ENCODE assay signal across 11 cellular contexts in genomic region chr5:100860407-100860806, GRCh38. TPM values are rescaled to one million over a fixed set of nuclear protein-coding genes. Genes with fewer than 3 reads are reported as not detected.
DNase-seq lines count a peak whose midpoint lies in the region; ATAC-seq and TF ChIP-seq lines count a peak whose summit lies in the region.
"Had no signal": no experiment of that assay in that cellular context is flagged by ENCODE, and none has a peak within 500 bp of the region (broad histone marks: within the 10 kb centered on the region; RNA-seq: fewer than 3 reads in every experiment).

No MANE protein-coding gene starts in this region.

- no peak overlapping the region for H3K4me2 ChIP-seq in OCI-LY7 (ENCODE audit: low read length)

- H3K27ac ChIP-seq in OCI-LY7 (ENCODE audit: low read depth, low read length, poor library complexity, severe bottlenecking): no peak overlapping the region
- H3K27ac ChIP-seq: Peyer's patch had no signal

- H2AFZ ChIP-seq in OCI-LY7 (ENCODE audit: low read length): no peak overlapping the region

- H3K27me3 Mint-ChIP-seq in stimulated activated naive CD8-positive, alpha-beta T cell treated with anti-CD3 and anti-CD28 coated beads, Interleukin-15, Interleukin-2, amounts not matched to agents 100 ng/mL and 50 ng/mL, for 24 hours: no peaks in the 10 kb centered on the region

- no peaks in the 10 kb centered on the region for H4K20me1 ChIP-seq in OCI-LY7 (ENCODE audit: insufficient read depth, low read length)

- BruUV-seq in OCI-LY7 (replicated peaks; lab: Mats Ljungman, UMichigan): no TSS peak

- H3K36me3 Mint-ChIP-seq in stimulated activated naive CD8-positive, alpha-beta T cell treated with anti-CD3 and anti-CD28 coated beads, Interleukin-15, Interleukin-2, amounts not matched to agents 100 ng/mL and 50 ng/mL, for 24 hours (ENCODE audit: low read depth): peaks cover 60% of the 10 kb centered on the region

- peak overlapping the region; percentile 27 for H3K4me3 Mint-ChIP-seq in stimulated activated naive CD8-positive, alpha-beta T cell treated with anti-CD3 and anti-CD28 coated beads, Interleukin-15, Interleukin-2, amounts not matched to agents 100 ng/mL and 50 ng/mL, for 24 hours

- H3K9me3 Mint-ChIP-seq in stimulated activated naive CD8-positive, alpha-beta T cell treated with anti-CD3 and anti-CD28 coated beads, Interleukin-15, Interleukin-2, amounts not matched to agents 100 ng/mL and 50 ng/mL, for 24 hours: no peaks in the 10 kb centered on the region

- peak; percentile 30 for DNase-seq in stimulated activated CD4-positive, alpha-beta T cell treated with anti-CD3 and anti-CD28 coated beads, Interleukin-15, amount 100 ng/mL, for 24 hours
- DNase-seq in stimulated activated CD4-positive, alpha-beta T cell treated with anti-CD3 and anti-CD28 coated beads, Interleukin-2, amount 100 ng/mL, for 24 hours: no peak
- no peak for DNase-seq in OCI-LY7 (ENCODE audit: low spot score)
- DNase-seq in NCI-H2196 treated with DMSO at 0.1 percent for 48 hours (lab: John Stamatoyannopoulos, UW; ENCODE audit: unreplicated experiment): no peak
- DNase-seq in T-helper 9 cell: no peak
- DNase-seq: EL, Peyer's patch had no signal

- ATAC-seq in GM21723 (IDR thresholded peaks at IDR 0.05; ENCODE audit: unreplicated experiment) (peak; percentile 47), HG03565 (IDR thresholded peaks at IDR 0.05; ENCODE audit: unreplicated experiment) (peak; percentile 40)
- ATAC-seq: sciatic nerve had no signal

- peaks cover 7% of the 10 kb centered on the region for H3K36me3 ChIP-seq in OCI-LY7 (ENCODE audit: insufficient read depth, low read length)
- H3K36me3 ChIP-seq: Peyer's patch had no signal

- peaks cover 81% of the 10 kb centered on the region for H3K4me1 Mint-ChIP-seq in stimulated activated naive CD8-positive, alpha-beta T cell treated with anti-CD3 and anti-CD28 coated beads, Interleukin-15, Interleukin-2, amounts not matched to agents 100 ng/mL and 50 ng/mL, for 24 hours (ENCODE audit: low read depth)

- POLR2A ChIA-PET in OCI-LY7 (lab: Charles Lee): interaction anchor here (0.7 to 7.3 kb wide), 9 partner anchors 10 to 84 kb away, joined by 3 to 140 read pairs (median 6); partner anchors contain the start of gene ST8SIA4

- peaks cover 38% of the 10 kb centered on the region for H3K4me1 ChIP-seq in OCI-LY7 (ENCODE audit: insufficient read depth, low read length, poor library complexity, severe bottlenecking)
- H3K4me1 ChIP-seq: Peyer's patch had no signal

- H3K27ac Mint-ChIP-seq in stimulated activated naive CD8-positive, alpha-beta T cell treated with anti-CD3 and anti-CD28 coated beads, Interleukin-15, Interleukin-2, amounts not matched to agents 100 ng/mL and 50 ng/mL, for 24 hours: peak overlapping the region; percentile 90

- H3K9me2 ChIP-seq in OCI-LY7 (ENCODE audit: insufficient read depth, low read length): no peaks in the 10 kb centered on the region

- intact Hi-C loops in OCI-LY7 (cut with micrococcal nuclease; ENCODE audit: unreplicated experiment): no loop called here

- CTCF ChIA-PET in OCI-LY7 (lab: Charles Lee; ENCODE audit: unreplicated experiment): no interaction called here

- H3K4me3 ChIP-seq in OCI-LY7 (ENCODE audit: low read depth, low read length, poor library complexity, severe bottlenecking): no peak overlapping the region
- H3K4me3 ChIP-seq: Peyer's patch had no signal

- H3K9me3 ChIP-seq in OCI-LY7 (ENCODE audit: low read length): peaks cover 3% of the 10 kb centered on the region; the same call in 1 of the 2 replicates
- H3K9me3 ChIP-seq: Peyer's patch had no signal

- no peak for TF ChIP-seq CTCF in OCI-LY7 (conservative IDR thresholded peaks at IDR 0.05; ENCODE audit: low read length)

- peaks cover 9% of the 10 kb centered on the region; the same call in 1 of the 2 replicates for H3K79me2 ChIP-seq in OCI-LY7 (ENCODE audit: insufficient read depth, low read depth, low read length)

RNA-seq across cellular contexts. Expression of gene ST8SIA4, which starts 42.7 kb away (rescaled TPM):
- total RNA-seq in OCI-LY7 (2014; rRNA removed; shearing (Covaris generic)): 10.2 and 14.9 TPM in 2 replicates
- total RNA-seq in OCI-LY7 (2022): 40.3 and 42.9 TPM in 2 replicates
